In the genomic region with DNA sequence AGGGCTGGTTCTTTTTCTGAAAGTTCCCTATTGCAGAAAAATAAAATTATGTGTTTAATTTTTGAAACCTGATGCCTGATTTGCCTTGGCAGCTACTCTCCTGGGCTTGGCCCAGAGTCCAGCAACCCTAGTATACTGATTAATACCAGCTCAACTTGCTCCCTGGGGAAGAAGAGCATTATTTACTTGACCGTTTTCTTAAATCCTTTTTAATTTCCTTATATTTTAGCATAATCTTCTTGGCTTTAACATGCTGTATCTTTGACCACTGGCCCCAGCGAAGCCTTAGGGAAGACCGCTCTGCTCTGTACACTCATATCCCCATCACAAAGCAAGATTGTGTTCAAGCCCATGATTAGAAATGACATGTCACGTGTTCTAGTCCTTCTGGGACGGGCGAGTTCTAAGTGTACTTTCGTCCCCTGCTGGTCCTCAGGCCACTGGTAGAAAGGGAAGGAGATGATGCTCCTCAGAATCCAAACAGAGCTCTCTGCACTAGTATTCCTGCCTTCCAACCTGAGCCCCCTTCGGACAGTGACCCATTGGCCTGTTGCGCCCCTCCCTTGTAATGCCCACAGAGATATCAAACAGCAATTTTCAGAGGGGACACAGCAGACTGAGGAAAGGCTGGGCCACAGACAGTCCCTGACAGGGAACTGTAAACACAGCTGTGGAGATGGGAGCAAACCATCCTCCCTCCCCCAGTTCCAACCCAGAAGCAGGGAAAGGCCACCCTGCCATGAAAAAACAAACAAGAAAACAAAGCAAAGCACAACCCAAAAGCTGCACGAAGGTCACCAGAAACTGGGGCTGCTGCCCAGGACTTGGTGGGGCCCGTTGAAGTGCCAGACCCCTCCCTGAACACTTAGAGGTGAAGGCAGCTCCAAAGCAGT, we compare ENCODE assay signal across 1 cellular context.
TF ChIP-seq lines count a peak whose summit lies in the region.

No MANE protein-coding gene starts in this region.

TF ChIP-seq in K562, 482 proteins besides CTCF, POLR2A, EP300 and RAD21:
- TF ChIP-seq RAD51 (IDR thresholded peaks at IDR 0.05; ENCODE audit: borderline replicate concordance, low read depth) (0 out of 2 replicates have a peak, but pooled peaks have one; percentile 11), TAF15 (IDR thresholded peaks at IDR 0.05; ENCODE audit: low read depth, low read length) (no peak), CCAR2 (IDR thresholded peaks at IDR 0.05; ENCODE audit: low read depth, low read length) (no peak)
